In the genomic region with DNA sequence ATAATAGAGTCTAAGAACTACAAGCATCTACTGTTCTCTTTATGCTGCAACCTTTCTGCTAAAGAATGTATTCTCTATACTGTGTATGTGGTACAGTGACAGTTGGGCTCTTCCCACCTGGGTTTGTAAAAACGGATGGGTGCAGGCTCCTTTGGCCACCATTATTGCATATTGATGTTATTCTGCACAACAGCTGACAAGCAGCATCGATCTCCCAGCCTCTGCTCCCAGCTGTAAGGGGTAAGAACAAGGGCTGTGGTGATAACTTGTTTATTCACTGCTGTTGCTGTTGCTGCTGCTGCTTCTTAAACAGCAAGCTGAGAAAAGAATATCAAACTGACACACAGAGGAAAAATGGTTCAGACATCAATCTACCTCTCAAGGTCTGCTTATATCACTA, we compare ENCODE assay signal across 1 cellular context.
TF ChIP-seq lines count a peak whose summit lies in the region.

No MANE protein-coding gene starts in this region.

TF ChIP-seq in GM12878, 131 proteins besides CTCF, POLR2A, EP300 and RAD21:
- TF ChIP-seq FOXK2 (IDR thresholded peaks at IDR 0.05) (no peak), TAF1 (IDR thresholded peaks at IDR 0.05; ENCODE audit: borderline replicate concordance, low read depth, low read length) (no peak), SPI1 (IDR thresholded peaks at IDR 0.05; ENCODE audit: borderline replicate concordance, insufficient read depth, low read depth, low read length) (no peak), ZNF207 (IDR thresholded peaks at IDR 0.05; ENCODE audit: borderline replicate concordance) (no peak), SIN3A (IDR thresholded peaks at IDR 0.05; ENCODE audit: low read depth, low read length) (no peak), SP1 (IDR thresholded peaks at IDR 0.05; ENCODE audit: low read depth, low read length) (no peak), MTA3 (IDR thresholded peaks at IDR 0.05; ENCODE audit: borderline replicate concordance, low read length) (no peak), JUNB (IDR thresholded peaks at IDR 0.05) (no peak), CHD4 (IDR thresholded peaks at IDR 0.05) (no peak)
- TF ChIP-seq, protein P1, sequence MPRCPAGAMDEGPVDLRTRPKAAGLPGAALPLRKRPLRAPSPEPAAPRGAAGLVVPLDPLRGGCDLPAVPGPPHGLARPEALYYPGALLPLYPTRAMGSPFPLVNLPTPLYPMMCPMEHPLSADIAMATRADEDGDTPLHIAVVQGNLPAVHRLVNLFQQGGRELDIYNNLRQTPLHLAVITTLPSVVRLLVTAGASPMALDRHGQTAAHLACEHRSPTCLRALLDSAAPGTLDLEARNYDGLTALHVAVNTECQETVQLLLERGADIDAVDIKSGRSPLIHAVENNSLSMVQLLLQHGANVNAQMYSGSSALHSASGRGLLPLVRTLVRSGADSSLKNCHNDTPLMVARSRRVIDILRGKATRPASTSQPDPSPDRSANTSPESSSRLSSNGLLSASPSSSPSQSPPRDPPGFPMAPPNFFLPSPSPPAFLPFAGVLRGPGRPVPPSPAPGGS (IDR thresholded peaks at IDR 0.05; ENCODE audit: borderline replicate concordance, insufficient read depth, low read depth, low read length, poor library complexity, severe bottlenecking), result no peak
- TF ChIP-seq, protein P2, sequence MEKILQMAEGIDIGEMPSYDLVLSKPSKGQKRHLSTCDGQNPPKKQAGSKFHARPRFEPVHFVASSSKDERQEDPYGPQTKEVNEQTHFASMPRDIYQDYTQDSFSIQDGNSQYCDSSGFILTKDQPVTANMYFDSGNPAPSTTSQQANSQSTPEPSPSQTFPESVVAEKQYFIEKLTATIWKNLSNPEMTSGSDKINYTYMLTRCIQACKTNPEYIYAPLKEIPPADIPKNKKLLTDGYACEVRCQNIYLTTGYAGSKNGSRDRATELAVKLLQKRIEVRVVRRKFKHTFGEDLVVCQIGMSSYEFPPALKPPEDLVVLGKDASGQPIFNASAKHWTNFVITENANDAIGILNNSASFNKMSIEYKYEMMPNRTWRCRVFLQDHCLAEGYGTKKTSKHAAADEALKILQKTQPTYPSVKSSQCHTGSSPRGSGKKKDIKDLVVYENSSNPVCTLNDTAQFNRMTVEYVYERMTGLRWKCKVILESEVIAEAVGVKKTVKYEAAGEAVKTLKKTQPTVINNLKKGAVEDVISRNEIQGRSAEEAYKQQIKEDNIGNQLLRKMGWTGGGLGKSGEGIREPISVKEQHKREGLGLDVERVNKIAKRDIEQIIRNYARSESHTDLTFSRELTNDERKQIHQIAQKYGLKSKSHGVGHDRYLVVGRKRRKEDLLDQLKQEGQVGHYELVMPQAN (conservative IDR thresholded peaks at IDR 0.05), result no peak
- TF ChIP-seq, protein P3, sequence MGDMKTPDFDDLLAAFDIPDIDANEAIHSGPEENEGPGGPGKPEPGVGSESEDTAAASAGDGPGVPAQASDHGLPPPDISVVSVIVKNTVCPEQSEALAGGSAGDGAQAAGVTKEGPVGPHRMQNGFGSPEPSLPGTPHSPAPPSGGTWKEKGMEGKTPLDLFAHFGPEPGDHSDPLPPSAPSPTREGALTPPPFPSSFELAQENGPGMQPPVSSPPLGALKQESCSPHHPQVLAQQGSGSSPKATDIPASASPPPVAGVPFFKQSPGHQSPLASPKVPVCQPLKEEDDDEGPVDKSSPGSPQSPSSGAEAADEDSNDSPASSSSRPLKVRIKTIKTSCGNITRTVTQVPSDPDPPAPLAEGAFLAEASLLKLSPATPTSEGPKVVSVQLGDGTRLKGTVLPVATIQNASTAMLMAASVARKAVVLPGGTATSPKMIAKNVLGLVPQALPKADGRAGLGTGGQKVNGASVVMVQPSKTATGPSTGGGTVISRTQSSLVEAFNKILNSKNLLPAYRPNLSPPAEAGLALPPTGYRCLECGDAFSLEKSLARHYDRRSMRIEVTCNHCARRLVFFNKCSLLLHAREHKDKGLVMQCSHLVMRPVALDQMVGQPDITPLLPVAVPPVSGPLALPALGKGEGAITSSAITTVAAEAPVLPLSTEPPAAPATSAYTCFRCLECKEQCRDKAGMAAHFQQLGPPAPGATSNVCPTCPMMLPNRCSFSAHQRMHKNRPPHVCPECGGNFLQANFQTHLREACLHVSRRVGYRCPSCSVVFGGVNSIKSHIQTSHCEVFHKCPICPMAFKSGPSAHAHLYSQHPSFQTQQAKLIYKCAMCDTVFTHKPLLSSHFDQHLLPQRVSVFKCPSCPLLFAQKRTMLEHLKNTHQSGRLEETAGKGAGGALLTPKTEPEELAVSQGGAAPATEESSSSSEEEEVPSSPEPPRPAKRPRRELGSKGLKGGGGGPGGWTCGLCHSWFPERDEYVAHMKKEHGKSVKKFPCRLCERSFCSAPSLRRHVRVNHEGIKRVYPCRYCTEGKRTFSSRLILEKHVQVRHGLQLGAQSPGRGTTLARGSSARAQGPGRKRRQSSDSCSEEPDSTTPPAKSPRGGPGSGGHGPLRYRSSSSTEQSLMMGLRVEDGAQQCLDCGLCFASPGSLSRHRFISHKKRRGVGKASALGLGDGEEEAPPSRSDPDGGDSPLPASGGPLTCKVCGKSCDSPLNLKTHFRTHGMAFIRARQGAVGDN (IDR thresholded peaks at IDR 0.05), result no peak
